Comparison of ENCODE assay signal across 23 cellular contexts in the genomic region with DNA sequence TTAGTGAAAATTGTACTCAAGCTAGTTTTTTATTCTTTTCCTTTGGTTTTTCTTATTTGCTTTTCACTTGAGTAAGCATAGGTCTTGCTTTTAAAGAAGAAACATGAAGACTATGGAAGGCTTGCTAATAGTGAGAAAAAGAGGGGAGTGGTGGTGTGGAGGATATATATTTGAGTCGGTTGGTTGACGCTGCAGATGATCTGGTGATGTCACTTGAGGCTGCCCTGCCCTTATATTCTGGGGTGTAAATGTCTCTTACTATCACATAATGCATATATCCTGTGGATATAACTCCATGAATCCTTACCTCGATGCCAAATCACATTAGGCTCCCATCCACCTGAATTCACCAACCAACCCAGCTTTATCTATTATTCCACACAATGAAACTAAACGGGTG. TPM values are rescaled to one million over a fixed set of nuclear protein-coding genes. Genes with fewer than 3 reads are reported as not detected.
DNase-seq lines count a peak whose midpoint lies in the region; ATAC-seq, FAIRE-seq and TF ChIP-seq lines count a peak whose summit lies in the region.
"Had no signal": no experiment of that assay in that cellular context is flagged by ENCODE, and none has a peak within 500 bp of the region (broad histone marks: within the 10 kb centered on the region; RNA-seq: fewer than 3 reads in every experiment).

No MANE protein-coding gene starts in this region.

- H3K36me3 ChIP-seq in neuronal stem cell (replicated peaks in 1 of 2; ENCODE audit: control insufficient read depth in 2 of 2, insufficient read depth in 2 of 2, low read length in 2 of 2), result no peaks in the 10 kb centered on the region
- H3K36me3 ChIP-seq: adrenal gland, esophagus muscularis mucosa, gastroesophageal sphincter, suprapubic skin, uterus had no signal

- H3K4me1 Mint-ChIP-seq in stimulated activated naive CD8-positive, alpha-beta T cell treated with anti-CD3 and anti-CD28 coated beads, Interleukin-15, Interleukin-2, amounts not matched to agents 100 ng/mL and 50 ng/mL, for 24 hours (ENCODE audit: low read depth), result peaks cover 8% of the 10 kb centered on the region
- H3K4me1 Mint-ChIP-seq in stimulated activated naive CD8-positive, alpha-beta T cell treated with anti-CD3 and anti-CD28 coated beads, Interleukin-15, amount 100 ng/mL, for 72 hours, result peaks cover 21% of the 10 kb centered on the region
- H3K4me1 Mint-ChIP-seq in brain (peaks cover 29% of the 10 kb centered on the region), mesothelial cell of epicardium (peaks cover 34% of the 10 kb centered on the region)
- peaks cover 18% of the 10 kb centered on the region for H3K4me1 Mint-ChIP-seq in stimulated activated effector memory CD8-positive, alpha-beta T cell treated with anti-CD3 and anti-CD28 coated beads, Interleukin-12 subunit alpha, Interleukin-12 subunit beta, amount 100 ng/mL, for 72 hours

- no peak for FAIRE-seq in GM19239 (lab: Jason Lieb, UNC)
- FAIRE-seq: G401.6 had no signal

- H3K4me2 ChIP-seq in neuronal stem cell (ENCODE audit: insufficient read depth, low read length, poor library complexity, severe bottlenecking), result no peak overlapping the region

- no peak for TF ChIP-seq CTCF in brain (conservative IDR thresholded peaks at IDR 0.05)
- no peak for TF ChIP-seq CTCF in mesothelial cell of epicardium (IDR thresholded peaks at IDR 0.05; ENCODE audit: unreplicated experiment)

- no peak overlapping the region for H3K4me3 ChIP-seq in neuronal stem cell (ENCODE audit: low read length in 2 of 2)
- H3K4me3 ChIP-seq: adrenal gland, esophagus muscularis mucosa, gastroesophageal sphincter, suprapubic skin, uterus had no signal

- peak overlapping the region; percentile 23 for H3K4me3 Mint-ChIP-seq in stimulated activated naive CD8-positive, alpha-beta T cell treated with anti-CD3 and anti-CD28 coated beads, Interleukin-15, Interleukin-2, amounts not matched to agents 100 ng/mL and 50 ng/mL, for 24 hours
- H3K4me3 Mint-ChIP-seq in stimulated activated naive CD8-positive, alpha-beta T cell treated with anti-CD3 and anti-CD28 coated beads, Interleukin-15, amount 100 ng/mL, for 72 hours, result no peak overlapping the region
- peak overlapping the region; percentile 85 to 91 (median 88) for H3K4me3 Mint-ChIP-seq in brain
- peak overlapping the region; percentile 80 for H3K4me3 Mint-ChIP-seq in mesothelial cell of epicardium
- no peak overlapping the region for H3K4me3 Mint-ChIP-seq in stimulated activated effector memory CD8-positive, alpha-beta T cell treated with anti-CD3 and anti-CD28 coated beads, Interleukin-12 subunit alpha, Interleukin-12 subunit beta, amount 100 ng/mL, for 72 hours
- H3K4me3 Mint-ChIP-seq: activated CD8-positive, alpha-beta T cell treated with anti-CD3 and anti-CD28 coated beads, Interleukin-2, amount 10 ng/mL, durations not matched to agents 7 days and 5 days had no signal

- H2BK15ac ChIP-seq in neuronal stem cell (ENCODE audit: low read length), result no peak overlapping the region

- no peak overlapping the region for H3K27ac ChIP-seq in neuronal stem cell (replicated peaks; ENCODE audit: low read length)
- H3K27ac ChIP-seq: C4-2B, esophagus muscularis mucosa, gastroesophageal sphincter, suprapubic skin, uterus had no signal

- H2AFZ ChIP-seq in neuronal stem cell (ENCODE audit: low read length), result no peak overlapping the region

- no peak overlapping the region for H4K8ac ChIP-seq in neuronal stem cell (ENCODE audit: low read depth, low read length)

- H3K18ac ChIP-seq in neuronal stem cell (ENCODE audit: low read length), result no peak overlapping the region

- no peak overlapping the region for H3K23ac ChIP-seq in neuronal stem cell (ENCODE audit: low read depth, low read length, poor library complexity)

- H3K9me3 Mint-ChIP-seq in stimulated activated naive CD8-positive, alpha-beta T cell treated with anti-CD3 and anti-CD28 coated beads, Interleukin-15, Interleukin-2, amounts not matched to agents 100 ng/mL and 50 ng/mL, for 24 hours, result no peaks in the 10 kb centered on the region
- H3K9me3 Mint-ChIP-seq in stimulated activated naive CD8-positive, alpha-beta T cell treated with anti-CD3 and anti-CD28 coated beads, Interleukin-15, amount 100 ng/mL, for 72 hours, result no peaks in the 10 kb centered on the region
- H3K9me3 Mint-ChIP-seq in brain (peaks cover 0 to 3% (median 0%) of the 10 kb centered on the region in 5 experiments), mesothelial cell of epicardium (no peaks in the 10 kb centered on the region)
- no peaks in the 10 kb centered on the region for H3K9me3 Mint-ChIP-seq in stimulated activated effector memory CD8-positive, alpha-beta T cell treated with anti-CD3 and anti-CD28 coated beads, Interleukin-12 subunit alpha, Interleukin-12 subunit beta, amount 100 ng/mL, for 72 hours

- H3K4me1 ChIP-seq in neuronal stem cell (ENCODE audit: control insufficient read depth in 2 of 2, insufficient read depth in 1 of 2, low read depth in 1 of 2, low read length in 2 of 2), result peaks cover 8 to 18% of the 10 kb centered on the region in 2 donors

- H2BK12ac ChIP-seq in neuronal stem cell (ENCODE audit: low read length), result no peak overlapping the region

- DNase-seq in stimulated activated naive CD8-positive, alpha-beta T cell treated with anti-CD3 and anti-CD28 coated beads, Interleukin-15, amount 100 ng/mL, for 72 hours, result no peak
- no peak for DNase-seq in mesothelial cell of epicardium (ENCODE audit: low spot score in 2 of 2, unreplicated experiment in 2 of 2)
- no peak for DNase-seq in neuronal stem cell (ENCODE audit: low spot score)
- DNase-seq in GM19239 (ENCODE audit: insufficient read length, low spot score), result no peak
- no peak for DNase-seq in stimulated activated effector memory CD8-positive, alpha-beta T cell treated with anti-CD3 and anti-CD28 coated beads, Interleukin-12 subunit alpha, Interleukin-12 subunit beta, amount 100 ng/mL, for 72 hours (ENCODE audit: low spot score in 2 of 2)
- no peak for DNase-seq in activated CD4-positive, alpha-beta T cell treated with anti-CD3 and anti-CD28 coated beads for 4 hours
- DNase-seq: ACHN; activated CD4-positive, CD25-positive, alpha-beta regulatory T cell; activated CD8-positive, alpha-beta T cell treated with anti-CD3 and anti-CD28 coated beads, Interleukin-2, amount 10 ng/mL, durations not matched to agents 7 days and 5 days; activated T-cell treated with anti-CD3 and anti-CD28 coated beads, Interleukin-2, amount 50 U/mL, for 1 hour; adrenal gland; effector CD4-positive, alpha-beta T cell; NCI-H1417 treated with DMSO at 0.1 percent for 48 hours; T-helper 9 cell; uterus had no signal

- no peaks in the 10 kb centered on the region for H3K79me1 ChIP-seq in neuronal stem cell (ENCODE audit: low read depth, low read length)

- H3K4ac ChIP-seq in neuronal stem cell (ENCODE audit: low read length), result no peak overlapping the region

- peaks cover 0 to 3% (median 0%) of the 10 kb centered on the region in 3 experiments for H3K27me3 ChIP-seq in neuronal stem cell (ENCODE audit: control insufficient read depth in 3 of 3, insufficient read depth in 3 of 3, low read depth in 1 of 3, low read length in 3 of 3)
- H3K27me3 ChIP-seq: adrenal gland had no signal

- H2AK5ac ChIP-seq in neuronal stem cell (ENCODE audit: low read depth, low read length), result no peak overlapping the region

- no peak overlapping the region for H3K14ac ChIP-seq in neuronal stem cell (ENCODE audit: low read length)

- H4K91ac ChIP-seq in neuronal stem cell (ENCODE audit: low read depth, low read length, poor library complexity), result no peak overlapping the region

- no peak overlapping the region for H2BK5ac ChIP-seq in neuronal stem cell (ENCODE audit: low read length)

- WGBS in neuronal stem cell (ENCODE audit: extremely low coverage in 2 of 2, insufficient read length in 2 of 2, insufficient replicate concordance in 1 of 2), 2 donors, result 100% methylated on average over 1 of the region's 4 CpGs; no CpG with 5 or more reads in 1 of the 2 donors

- no peak overlapping the region for H3K9ac ChIP-seq in neuronal stem cell (ENCODE audit: low read depth, low read length, poor library complexity)

- ATAC-seq in stimulated activated naive CD8-positive, alpha-beta T cell treated with anti-CD3 and anti-CD28 coated beads, Interleukin-15, amount 100 ng/mL, for 72 hours, result no peak
- ATAC-seq in stimulated activated effector memory CD8-positive, alpha-beta T cell treated with anti-CD3 and anti-CD28 coated beads, Interleukin-12 subunit alpha, Interleukin-12 subunit beta, amount 100 ng/mL, for 72 hours, result no peak
- ATAC-seq: activated CD8-positive, alpha-beta T cell treated with anti-CD3 and anti-CD28 coated beads, Interleukin-2, amount 10 ng/mL, durations not matched to agents 7 days and 5 days; gastroesophageal sphincter had no signal

- H3K9me3 ChIP-seq in neuronal stem cell (replicated peaks in 1 of 2; ENCODE audit: control insufficient read depth in 2 of 2, insufficient read depth in 1 of 2, low read depth in 1 of 2, low read length in 2 of 2), result no peaks in the 10 kb centered on the region
- H3K9me3 ChIP-seq: adrenal gland, esophagus muscularis mucosa, gastroesophageal sphincter, suprapubic skin, uterus had no signal

- peaks cover 48% of the 10 kb centered on the region for H3K27me3 Mint-ChIP-seq in stimulated activated naive CD8-positive, alpha-beta T cell treated with anti-CD3 and anti-CD28 coated beads, Interleukin-15, Interleukin-2, amounts not matched to agents 100 ng/mL and 50 ng/mL, for 24 hours
- peaks cover 44% of the 10 kb centered on the region for H3K27me3 Mint-ChIP-seq in stimulated activated naive CD8-positive, alpha-beta T cell treated with anti-CD3 and anti-CD28 coated beads, Interleukin-15, amount 100 ng/mL, for 72 hours
- peaks cover 40% of the 10 kb centered on the region for H3K27me3 Mint-ChIP-seq in brain
- H3K27me3 Mint-ChIP-seq in mesothelial cell of epicardium (ENCODE audit: low read depth), result peaks cover 29% of the 10 kb centered on the region

- no peak overlapping the region for H2BK120ac ChIP-seq in neuronal stem cell (ENCODE audit: low read depth, low read length)

- H3K36me3 Mint-ChIP-seq in stimulated activated naive CD8-positive, alpha-beta T cell treated with anti-CD3 and anti-CD28 coated beads, Interleukin-15, Interleukin-2, amounts not matched to agents 100 ng/mL and 50 ng/mL, for 24 hours (ENCODE audit: low read depth), result no peaks in the 10 kb centered on the region
- no peaks in the 10 kb centered on the region for H3K36me3 Mint-ChIP-seq in brain
- H3K36me3 Mint-ChIP-seq in mesothelial cell of epicardium, result no peaks in the 10 kb centered on the region
- no peaks in the 10 kb centered on the region for H3K36me3 Mint-ChIP-seq in stimulated activated effector memory CD8-positive, alpha-beta T cell treated with anti-CD3 and anti-CD28 coated beads, Interleukin-12 subunit alpha, Interleukin-12 subunit beta, amount 100 ng/mL, for 72 hours

- H3K27ac Mint-ChIP-seq in stimulated activated naive CD8-positive, alpha-beta T cell treated with anti-CD3 and anti-CD28 coated beads, Interleukin-15, Interleukin-2, amounts not matched to agents 100 ng/mL and 50 ng/mL, for 24 hours, result no peak overlapping the region
- no peak overlapping the region for H3K27ac Mint-ChIP-seq in stimulated activated naive CD8-positive, alpha-beta T cell treated with anti-CD3 and anti-CD28 coated beads, Interleukin-15, amount 100 ng/mL, for 72 hours
- peak overlapping the region in 4 of 5 experiments; percentile 54 to 93 (median 82) for H3K27ac Mint-ChIP-seq in brain
- H3K27ac Mint-ChIP-seq in mesothelial cell of epicardium, result peak overlapping the region; percentile 92
- H3K27ac Mint-ChIP-seq in stimulated activated effector memory CD8-positive, alpha-beta T cell treated with anti-CD3 and anti-CD28 coated beads, Interleukin-12 subunit alpha, Interleukin-12 subunit beta, amount 100 ng/mL, for 72 hours, result no peak overlapping the region
- H3K27ac Mint-ChIP-seq: activated CD8-positive, alpha-beta T cell treated with anti-CD3 and anti-CD28 coated beads, Interleukin-2, amount 10 ng/mL, durations not matched to agents 7 days and 5 days had no signal

RNA-seq across cellular contexts. Expression of gene GRIA4, which starts 2.9 kb away (rescaled TPM):
- 4.8 TPM for polyA plus RNA-seq in brain (ENCODE audit: insufficient read depth, low read depth, low replicate concordance)
- total RNA-seq in mesothelial cell of epicardium, result 144 to 156 TPM (median 156 TPM) in 3 replicates
- polyA plus RNA-seq in neuronal stem cell (2013, experiment 1 of 2), result 4.1 TPM
- 3.6 TPM for polyA plus RNA-seq in neuronal stem cell (2013, experiment 2 of 2)
- total RNA-seq: activated CD8-positive, alpha-beta T cell treated with anti-CD3 and anti-CD28 coated beads, Interleukin-2, amount 10 ng/mL, durations not matched to agents 7 days and 5 days; RPMI7951 had no signal

Comparison
In these comparisons a context has a peak if more than half of its experiments do, and no peak if none do; other contexts are left out.
1. H3K4me3 Mint-ChIP-seq: peak in stimulated activated naive CD8-positive, alpha-beta T cell treated with anti-CD3 and anti-CD28 coated beads, Interleukin-15, Interleukin-2, amounts not matched to agents 100 ng/mL and 50 ng/mL, for 24 hours (single experiment), brain (5 of 5) and mesothelial cell of epicardium (single experiment); none in stimulated activated naive CD8-positive, alpha-beta T cell treated with anti-CD3 and anti-CD28 coated beads, Interleukin-15, amount 100 ng/mL, for 72 hours (0 of 2) and stimulated activated effector memory CD8-positive, alpha-beta T cell treated with anti-CD3 and anti-CD28 coated beads, Interleukin-12 subunit alpha, Interleukin-12 subunit beta, amount 100 ng/mL, for 72 hours (single experiment).
2. H3K27ac Mint-ChIP-seq: peak in brain (4 of 5) and mesothelial cell of epicardium (single experiment); none in stimulated activated naive CD8-positive, alpha-beta T cell treated with anti-CD3 and anti-CD28 coated beads, Interleukin-15, Interleukin-2, amounts not matched to agents 100 ng/mL and 50 ng/mL, for 24 hours (single experiment), stimulated activated naive CD8-positive, alpha-beta T cell treated with anti-CD3 and anti-CD28 coated beads, Interleukin-15, amount 100 ng/mL, for 72 hours (0 of 2) and stimulated activated effector memory CD8-positive, alpha-beta T cell treated with anti-CD3 and anti-CD28 coated beads, Interleukin-12 subunit alpha, Interleukin-12 subunit beta, amount 100 ng/mL, for 72 hours (single experiment).